Comparison of ENCODE assay signal across 17 cellular contexts in genomic region chr2:204470178-204470620, GRCh38.
A peak's percentile ranks its signal among the peaks of the same experiment; 100 is the strongest.
DNase-seq lines count a peak whose midpoint lies in the region; ATAC-seq and TF ChIP-seq lines count a peak whose summit lies in the region.
"Had no signal": no experiment of that assay in that cellular context is flagged by ENCODE, and none has a peak within 500 bp of the region (broad histone marks: within the 10 kb centered on the region; RNA-seq: fewer than 3 reads in every experiment).

No MANE protein-coding gene starts in this region.

- H3K4me1 Mint-ChIP-seq in osteocyte (ENCODE audit: unreplicated experiment): peaks cover 34% of the 10 kb centered on the region
- H3K4me1 Mint-ChIP-seq: CD8-positive, alpha-beta memory T cell had no signal

- no peaks in the 10 kb centered on the region for H3K36me3 ChIP-seq in HCT116 (ENCODE audit: control insufficient read depth in 1 of 2, insufficient read depth in 2 of 2, low read length in 2 of 2)
- H3K36me3 ChIP-seq: SJCRH30 had no signal

- H3K27ac Mint-ChIP-seq in osteocyte (ENCODE audit: unreplicated experiment): peak overlapping the region; percentile 44
- H3K27ac Mint-ChIP-seq: CD8-positive, alpha-beta memory T cell had no signal

- H3K4me3 ChIP-seq in HCT116 (replicated peaks in 1 of 2; ENCODE audit: low read depth in 1 of 2, low read length in 2 of 2): no peak overlapping the region
- H3K4me3 ChIP-seq: A549, PC-9, SJCRH30 had no signal

- no peak overlapping the region for H2AFZ ChIP-seq in HCT116 (ENCODE audit: low read depth, low read length, poor library complexity, severe bottlenecking)
- H2AFZ ChIP-seq: PC-9 had no signal

- no peak overlapping the region for H3K4me2 ChIP-seq in HCT116 (ENCODE audit: low read length)
- H3K4me2 ChIP-seq: A549, PC-9 had no signal

- H3K36me3 Mint-ChIP-seq in osteocyte (ENCODE audit: unreplicated experiment): no peaks in the 10 kb centered on the region
- H3K36me3 Mint-ChIP-seq: CD8-positive, alpha-beta memory T cell had no signal

- intact Hi-C loops in HCT116 (cut with micrococcal nuclease): no loop called here

- TF ChIP-seq RAD21 in HCT116 (IDR thresholded peaks at IDR 0.05; ENCODE audit: low read depth): no peak

- H3K9me3 Mint-ChIP-seq in osteocyte (ENCODE audit: unreplicated experiment): no peaks in the 10 kb centered on the region

- POLR2A ChIA-PET in HCT116 (lab: Charles Lee): no interaction called here

- no peak for TF ChIP-seq POLR2A in HCT116 (IDR thresholded peaks at IDR 0.05; ENCODE audit: borderline replicate concordance, extremely low read depth, insufficient read depth, insufficient read length)

- H3K9ac ChIP-seq in HCT116 (ENCODE audit: low read length): no peak overlapping the region

- BruUV-seq in HCT116 (replicated peaks; lab: Mats Ljungman, UMichigan): no TSS peak

- ATAC-seq in HCT116: no peak
- ATAC-seq: A549 had no signal

- H3K79me2 ChIP-seq in HCT116 (ENCODE audit: insufficient read depth, low read length): no peaks in the 10 kb centered on the region

- no peak overlapping the region for H3K4me3 Mint-ChIP-seq in osteocyte (ENCODE audit: unreplicated experiment)
- H3K4me3 Mint-ChIP-seq: CD8-positive, alpha-beta memory T cell had no signal

- peaks cover 3% of the 10 kb centered on the region; the same call in 1 of the 2 replicates for H3K27me3 ChIP-seq in HCT116 (ENCODE audit: insufficient read depth, low read length)
- H3K27me3 ChIP-seq: SJCRH30 had no signal

- no peak for TF ChIP-seq CTCF in HCT116 (IDR thresholded peaks at IDR 0.05 in 2 of 3, conservative IDR thresholded peaks at IDR 0.05 in 1 of 3; ENCODE audit: borderline replicate concordance in 1 of 3, insufficient read depth in 1 of 3, low read depth in 2 of 3, low read length in 2 of 3)
- TF ChIP-seq CTCF in osteocyte (IDR thresholded peaks at IDR 0.05): no peak

- H3K4me1 ChIP-seq in HCT116 (ENCODE audit: control insufficient read depth in 1 of 2, insufficient read depth in 2 of 2, low read length in 2 of 2): no peaks in the 10 kb centered on the region
- H3K4me1 ChIP-seq: SJCRH30 had no signal

- no peaks in the 10 kb centered on the region for H4K20me1 ChIP-seq in HCT116 (ENCODE audit: insufficient read depth)

- no peaks in the 10 kb centered on the region for H3K9me2 ChIP-seq in HCT116 (ENCODE audit: insufficient read depth)

- H3K9me3 ChIP-seq in HCT116 (ENCODE audit: control insufficient read depth in 1 of 2, insufficient read depth in 1 of 2, low read depth in 1 of 2, low read length in 2 of 2): no peaks in the 10 kb centered on the region
- H3K9me3 ChIP-seq: A549, SJCRH30 had no signal

- no peak overlapping the region for H3K27ac ChIP-seq in HCT116 (ENCODE audit: low read depth, low read length)
- H3K27ac ChIP-seq: A549, PC-9, SJCRH30 had no signal

- CTCF ChIA-PET in HCT116 (lab: Charles Lee): no interaction called here

- DNase-seq in HCT116 (ENCODE audit: low read depth, low spot score) (no peak), SW480 (ENCODE audit: low spot score) (peak; percentile 31), dedifferentiated amniotic fluid mesenchymal stem cell (ENCODE audit: extremely low spot score) (peak; percentile 65), osteocyte (ENCODE audit: extremely low spot score, unreplicated experiment) (no peak), Ammon's horn (ENCODE audit: low spot score) (no peak), COR-L47 (lab: John Stamatoyannopoulos, UW) (no peak)
- no peak for DNase-seq in stimulated activated CD4-positive, alpha-beta T cell treated with anti-CD3 and anti-CD28 coated beads, Interleukin-1b, Interleukin-23, amount 100 ng/mL, for 48 hours
- DNase-seq: C1 segment of cervical spinal cord; CD8-positive, alpha-beta memory T cell; DMS79 treated with DMSO at 0.1 percent for 48 hours; NCI-H1092 treated with DMSO at 0.1 percent for 48 hours; NCI-H2081 treated with DMSO at 0.1 percent for 48 hours; NCI-H226; NCI-H524; PC-9; SJCRH30 had no signal

- RAD21 ChIA-PET in HCT116 (lab: Charles Lee; ENCODE audit: low non-redundant PET in 1 of 2, low total read pairs in 2 of 2, uncharacterized antibody in 2 of 2, unreplicated experiment in 2 of 2): no interaction called here

- H3K27me3 Mint-ChIP-seq in osteocyte (ENCODE audit: unreplicated experiment): no peaks in the 10 kb centered on the region

TF ChIP-seq in HCT116, 20 proteins besides CTCF, POLR2A, EP300 and RAD21:
- TF ChIP-seq EZH2phosphoT487 (IDR thresholded peaks at IDR 0.05; ENCODE audit: borderline replicate concordance) (no peak), CEBPB (IDR thresholded peaks at IDR 0.05; ENCODE audit: low read depth) (peak; percentile 69)

Comparison
In these comparisons a context has a peak if more than half of its experiments do, and no peak if none do; other contexts are left out.
1. DNase-seq: peak in SW480 (single experiment) and dedifferentiated amniotic fluid mesenchymal stem cell (single experiment); none in HCT116 (single experiment), osteocyte (single experiment), Ammon's horn (single experiment), COR-L47 (single experiment) and stimulated activated CD4-positive, alpha-beta T cell treated with anti-CD3 and anti-CD28 coated beads, Interleukin-1b, Interleukin-23, amount 100 ng/mL, for 48 hours (single experiment).